Comparison of ENCODE assay signal across 9 cellular contexts in genomic region chr2:85710687-85711577, GRCh38. TPM values are rescaled to one million over a fixed set of nuclear protein-coding genes. Genes with fewer than 3 reads are reported as not detected.
DNase-seq lines count a peak whose midpoint lies in the region; ATAC-seq, FAIRE-seq and TF ChIP-seq lines count a peak whose summit lies in the region.
"Had no signal": no experiment of that assay in that cellular context is flagged by ENCODE, and none has a peak within 500 bp of the region (broad histone marks: within the 10 kb centered on the region; RNA-seq: fewer than 3 reads in every experiment).

No MANE protein-coding gene starts in this region.

- H3K4me3 ChIP-seq in dorsolateral prefrontal cortex (no peak overlapping the region), lower lobe of right lung (peak overlapping the region; percentile 42), testis (no peak overlapping the region)

- ATAC-seq in lower lobe of right lung (peak; percentile 73 to 84), GM21367 (IDR thresholded peaks at IDR 0.05; ENCODE audit: unreplicated experiment) (no peak)
- ATAC-seq: naive thymus-derived CD8-positive, alpha-beta T cell had no signal

- DNase-seq in NCI-H2029 (lab: John Stamatoyannopoulos, UW) (peak; percentile 75), dorsolateral prefrontal cortex (no peak), lower lobe of right lung (peak; percentile 95), testis (peak; percentile 81), GM19239 (ENCODE audit: insufficient read length, low spot score) (no peak), hippocampal formation (lab: John Stamatoyannopoulos, UW) (no peak)
- DNase-seq: naive thymus-derived CD8-positive, alpha-beta T cell had no signal

- H3K27ac ChIP-seq in dorsolateral prefrontal cortex (peak overlapping the region in 57 of 59 donors; percentile 31 to 91 (median 83)), lower lobe of right lung (peak overlapping the region; percentile 94), testis (peak overlapping the region; percentile 79 to 87)
- H3K27ac ChIP-seq: epithelial cell of prostate had no signal

- H3K36me3 ChIP-seq in lower lobe of right lung = no peaks in the 10 kb centered on the region
- H3K36me3 ChIP-seq in testis (ENCODE audit: low read depth, missing control alignments) = no peaks in the 10 kb centered on the region

- H3K27me3 ChIP-seq in dorsolateral prefrontal cortex = no peaks in the 10 kb centered on the region
- no peaks in the 10 kb centered on the region for H3K27me3 ChIP-seq in lower lobe of right lung (ENCODE audit: low read depth)
- no peaks in the 10 kb centered on the region for H3K27me3 ChIP-seq in testis

- intact Hi-C loops in dorsolateral prefrontal cortex (cut with DNase I) = no loop called here
- intact Hi-C loops in lower lobe of right lung (cut with DNase I) = no loop called here
- intact Hi-C loops in testis (cut with DNase I; ENCODE audit: low total_unique reads) = no loop called here

- FAIRE-seq in GM19239 (lab: Jason Lieb, UNC) = no peak

- WGBS in testis, 2 donors = 29 to 39% methylated on average over 13 to 19 of the region's 19 CpGs

- TF ChIP-seq CTCF in dorsolateral prefrontal cortex (IDR thresholded peaks at IDR 0.05 in 54 of 56, conservative IDR thresholded peaks at IDR 0.05 in 2 of 56; ENCODE audit: low read depth in 1 of 56, partially characterized antibody in 56 of 56) (no peak), lower lobe of right lung (IDR thresholded peaks at IDR 0.05) (no peak), testis (IDR thresholded peaks at IDR 0.05) (no peak)

- H3K4me1 ChIP-seq in lower lobe of right lung = peaks cover 100% of the 10 kb centered on the region
- peaks cover 50% of the 10 kb centered on the region for H3K4me1 ChIP-seq in testis

- no peaks in the 10 kb centered on the region for H3K9me3 ChIP-seq in lower lobe of right lung
- no peaks in the 10 kb centered on the region for H3K9me3 ChIP-seq in testis

- no peak for TF ChIP-seq POLR2A in testis (IDR thresholded peaks at IDR 0.05)

RNA-seq across cellular contexts. Expression of gene GNLY, which starts 16.8 kb away (rescaled TPM):
- total RNA-seq in dorsolateral prefrontal cortex = 10 to 100 TPM in 6 of 120 experiments, 1 to 10 TPM in 105, under 1 TPM in 7, not detected in 2; 0.48 to 16.9 (median 3.9) TPM
- total RNA-seq in lower lobe of right lung = 21.5 TPM
- total RNA-seq in testis = 1 to 10 TPM in 1 of 2 donors, under 1 TPM in 1; 0.43 to 2.6 TPM
- polyA plus RNA-seq in testis (ENCODE audit: insufficient read depth, low read depth, low replicate concordance) = 2.2 TPM

RNA-seq across cellular contexts. Expression of gene ATOH8, which starts 42.9 kb away (rescaled TPM):
- total RNA-seq in dorsolateral prefrontal cortex (10 to 100 TPM in 97 of 120 experiments, 1 to 10 TPM in 23; 4.6 to 58.9 (median 14.7) TPM), lower lobe of right lung (44.9 TPM), testis (10 to 100 TPM; 14.2 to 16.8 TPM)
- 13.5 TPM for polyA plus RNA-seq in testis (ENCODE audit: insufficient read depth, low read depth, low replicate concordance)
- total RNA-seq: naive thymus-derived CD8-positive, alpha-beta T cell had no signal
- polyA plus RNA-seq: naive thymus-derived CD8-positive, alpha-beta T cell had no signal

RNA-seq across cellular contexts. Expression of gene SFTPB, which starts 42.9 kb away (rescaled TPM):
- total RNA-seq in dorsolateral prefrontal cortex = not detected
- 12,584 TPM for total RNA-seq in lower lobe of right lung
- under 1 TPM in 1 of 2 donors, not detected in 1; 0.25 TPM for total RNA-seq in testis
- 0.36 TPM for polyA plus RNA-seq in testis (ENCODE audit: insufficient read depth, low read depth, low replicate concordance)
- total RNA-seq: naive thymus-derived CD8-positive, alpha-beta T cell had no signal

Comparison
In these comparisons a context has a peak if more than half of its experiments do, and no peak if none do; other contexts are left out.
1. DNase-seq: peak in NCI-H2029 (single experiment), lower lobe of right lung (single experiment) and testis (single experiment); none in dorsolateral prefrontal cortex (0 of 10), GM19239 (single experiment) and hippocampal formation (0 of 2).
2. RNA of gene SFTPB, which starts 42.9 kb away (total RNA-seq): 12,584 TPM in lower lobe of right lung (single experiment); 0.25 TPM in testis and not detected in dorsolateral prefrontal cortex; every median in the first group is over 1,000 times any median in the second.
3. Peak in every context shown above with its lines, with median percentiles within 50 percentile points of each other: H3K27ac ChIP-seq.